Comparison of ENCODE assay signal across 24 cellular contexts in genomic region chr3:174219738-174220137, GRCh38.
DNase-seq lines count a peak whose midpoint lies in the region; ATAC-seq and TF ChIP-seq lines count a peak whose summit lies in the region.
"Had no signal": no experiment of that assay in that cellular context is flagged by ENCODE, and none has a peak within 500 bp of the region (broad histone marks: within the 10 kb centered on the region; RNA-seq: fewer than 3 reads in every experiment).

No MANE protein-coding gene starts in this region.

- no peak overlapping the region for H3K4me3 Mint-ChIP-seq in endodermal cell
- no peak overlapping the region for H3K4me3 Mint-ChIP-seq in activated T-helper 1 cell treated with anti-CD3 and anti-CD28 coated beads, Interleukin-12 subunit alpha, Interleukin-12 subunit beta, Interleukin-2, Interleukin-4 antibody, amounts not matched to agents 30 ng/mL and 10 ng/mL and 1 ng/mL, durations not matched to agents 14 hours and 24 hours and 36 hours
- H3K4me3 Mint-ChIP-seq: activated CD4-positive, alpha-beta T cell treated with anti-CD3 and anti-CD28 coated beads, Interleukin-2, amount 10 ng/mL, durations not matched to agents 7 days and 5 days; activated naive CD8-positive, alpha-beta T cell treated with anti-CD3 and anti-CD28 coated beads, Interleukin-2, amount 10 ng/mL, durations not matched to agents 7 days and 5 days; effector memory CD8-positive, alpha-beta T cell; natural killer cell treated with Interleukin-12 subunit alpha and Interleukin-12 subunit beta and Interleukin-15 and Interleukin-18, amount 100 ng/mL, for 72 hours; stimulated activated naive CD8-positive, alpha-beta T cell treated with anti-CD3 and anti-CD28 coated beads, Interleukin-15, Interleukin-2, amounts not matched to agents 100 ng/mL and 50 ng/mL, for 24 hours; T-cell had no signal

- H2BK15ac ChIP-seq in mesendoderm (replicated peaks; ENCODE audit: low read depth), result no peak overlapping the region

- no peak overlapping the region for H3K23ac ChIP-seq in mesendoderm (ENCODE audit: low read length)

- H3K9ac ChIP-seq in endodermal cell (ENCODE audit: extremely low read depth, low read length, poor library complexity, severe bottlenecking), result no peak overlapping the region
- H3K9ac ChIP-seq in mesendoderm (ENCODE audit: low read length), result no peak overlapping the region
- H3K9ac ChIP-seq: BLaER1 had no signal

- TF ChIP-seq CTCF in endodermal cell (conservative IDR thresholded peaks at IDR 0.05) (peak; percentile 43), retinal pigment epithelial cell (conservative IDR thresholded peaks at IDR 0.05; ENCODE audit: low read depth, low read length) (peak; percentile 21)

- WGBS in endodermal cell (ENCODE audit: insufficient coverage in 1 of 2, insufficient read length in 1 of 2), 2 experiments, result 63 to 64% methylated on average over 3 of the region's 3 CpGs
- no CpG with 5 or more reads among the region's 3 CpGs for WGBS in mesendoderm (ENCODE audit: extremely low coverage, insufficient coverage, low lambda C conversion rate)

- H3K27ac ChIP-seq in endodermal cell (ENCODE audit: low read depth, low read length) (no peak overlapping the region), mesendoderm (ENCODE audit: low read depth, low read length) (no peak overlapping the region)
- H3K27ac ChIP-seq: BLaER1, psoas muscle, tibial nerve had no signal

- ATAC-seq in GM18498 (IDR thresholded peaks at IDR 0.05; ENCODE audit: unreplicated experiment), result no peak
- ATAC-seq: effector memory CD8-positive, alpha-beta T cell; natural killer cell treated with Interleukin-12 subunit alpha and Interleukin-12 subunit beta and Interleukin-15 and Interleukin-18, amount 100 ng/mL, for 72 hours; psoas muscle; T-cell had no signal

- H3K4me3 ChIP-seq in endodermal cell (ENCODE audit: low read length), result no peak overlapping the region
- no peak overlapping the region for H3K4me3 ChIP-seq in retinal pigment epithelial cell (ENCODE audit: low read length)
- no peak overlapping the region for H3K4me3 ChIP-seq in mesendoderm (ENCODE audit: low read length)
- H3K4me3 ChIP-seq: BLaER1, psoas muscle, tibial nerve had no signal

- no peak overlapping the region for H3K4ac ChIP-seq in mesendoderm (ENCODE audit: low read depth, low read length)

- no peaks in the 10 kb centered on the region for H3K79me2 ChIP-seq in mesendoderm (ENCODE audit: control insufficient read depth, insufficient read depth, low read length)

- H2AK5ac ChIP-seq in mesendoderm (ENCODE audit: low read length), result no peak overlapping the region

- no peak overlapping the region for H4K8ac ChIP-seq in mesendoderm (ENCODE audit: low read depth, low read length)

- H3K56ac ChIP-seq in mesendoderm (ENCODE audit: low read length), result no peak overlapping the region

- H3K27me3 Mint-ChIP-seq in endodermal cell (ENCODE audit: insufficient read depth), result no peaks in the 10 kb centered on the region
- H3K27me3 Mint-ChIP-seq in activated T-helper 1 cell treated with anti-CD3 and anti-CD28 coated beads, Interleukin-12 subunit alpha, Interleukin-12 subunit beta, Interleukin-2, Interleukin-4 antibody, amounts not matched to agents 30 ng/mL and 10 ng/mL and 1 ng/mL, durations not matched to agents 14 hours and 24 hours and 36 hours (ENCODE audit: insufficient read depth), result no peaks in the 10 kb centered on the region
- H3K27me3 Mint-ChIP-seq: activated CD4-positive, alpha-beta T cell treated with anti-CD3 and anti-CD28 coated beads, Interleukin-2, amount 10 ng/mL, durations not matched to agents 7 days and 5 days; activated naive CD8-positive, alpha-beta T cell treated with anti-CD3 and anti-CD28 coated beads, Interleukin-2, amount 10 ng/mL, durations not matched to agents 7 days and 5 days; effector memory CD8-positive, alpha-beta T cell; natural killer cell treated with Interleukin-12 subunit alpha and Interleukin-12 subunit beta and Interleukin-15 and Interleukin-18, amount 100 ng/mL, for 72 hours; stimulated activated naive CD8-positive, alpha-beta T cell treated with anti-CD3 and anti-CD28 coated beads, Interleukin-15, Interleukin-2, amounts not matched to agents 100 ng/mL and 50 ng/mL, for 24 hours; T-cell had no signal

- H3K4me2 ChIP-seq in mesendoderm (ENCODE audit: low read length), result no peak overlapping the region
- H3K4me2 ChIP-seq: BLaER1 had no signal

- H3K9me3 Mint-ChIP-seq in endodermal cell, result no peaks in the 10 kb centered on the region
- no peaks in the 10 kb centered on the region for H3K9me3 Mint-ChIP-seq in activated T-helper 1 cell treated with anti-CD3 and anti-CD28 coated beads, Interleukin-12 subunit alpha, Interleukin-12 subunit beta, Interleukin-2, Interleukin-4 antibody, amounts not matched to agents 30 ng/mL and 10 ng/mL and 1 ng/mL, durations not matched to agents 14 hours and 24 hours and 36 hours
- H3K9me3 Mint-ChIP-seq: activated CD4-positive, alpha-beta T cell treated with anti-CD3 and anti-CD28 coated beads, Interleukin-2, amount 10 ng/mL, durations not matched to agents 7 days and 5 days; activated naive CD8-positive, alpha-beta T cell treated with anti-CD3 and anti-CD28 coated beads, Interleukin-2, amount 10 ng/mL, durations not matched to agents 7 days and 5 days; activated T-helper 2 cell treated with anti-CD3 and anti-CD28 coated beads, Interferon-gamma antibody, Interleukin-2, Interleukin-4, amounts not matched to agents 10 μg/mL and 5 μg/mL and 100 μg/mL, durations not matched to agents 14 hours and 24 hours and 36 hours; stimulated activated naive CD8-positive, alpha-beta T cell treated with anti-CD3 and anti-CD28 coated beads, Interleukin-15, Interleukin-2, amounts not matched to agents 100 ng/mL and 50 ng/mL, for 24 hours had no signal

- no peak overlapping the region for H4K5ac ChIP-seq in mesendoderm (ENCODE audit: low read length)

- H3K18ac ChIP-seq in mesendoderm (ENCODE audit: low read length), result no peak overlapping the region

- no peaks in the 10 kb centered on the region for H3K9me3 ChIP-seq in endodermal cell (ENCODE audit: control insufficient read depth, low read length)
- H3K9me3 ChIP-seq: BLaER1, psoas muscle, tibial nerve had no signal

- no peaks in the 10 kb centered on the region for H3K36me3 ChIP-seq in endodermal cell (ENCODE audit: control insufficient read depth, insufficient read depth, low read length)
- H3K36me3 ChIP-seq in mesendoderm (ENCODE audit: control insufficient read depth, insufficient read depth, low read length), result no peaks in the 10 kb centered on the region
- H3K36me3 ChIP-seq: BLaER1, tibial nerve had no signal

- no peaks in the 10 kb centered on the region for H3K27me3 ChIP-seq in endodermal cell (ENCODE audit: control insufficient read depth, insufficient read depth, low read length, poor library complexity, severe bottlenecking)
- no peaks in the 10 kb centered on the region for H3K27me3 ChIP-seq in mesendoderm (ENCODE audit: insufficient read depth, low read length, poor library complexity)
- H3K27me3 ChIP-seq: BLaER1, tibial nerve had no signal

- H3K36me3 Mint-ChIP-seq in endodermal cell (ENCODE audit: low read depth), result no peaks in the 10 kb centered on the region
- H3K36me3 Mint-ChIP-seq in activated T-helper 1 cell treated with anti-CD3 and anti-CD28 coated beads, Interleukin-12 subunit alpha, Interleukin-12 subunit beta, Interleukin-2, Interleukin-4 antibody, amounts not matched to agents 30 ng/mL and 10 ng/mL and 1 ng/mL, durations not matched to agents 14 hours and 24 hours and 36 hours (ENCODE audit: low read depth), result no peaks in the 10 kb centered on the region
- H3K36me3 Mint-ChIP-seq: activated naive CD8-positive, alpha-beta T cell treated with anti-CD3 and anti-CD28 coated beads, Interleukin-2, amount 10 ng/mL, durations not matched to agents 7 days and 5 days; natural killer cell treated with Interleukin-12 subunit alpha and Interleukin-12 subunit beta and Interleukin-15 and Interleukin-18, amount 100 ng/mL, for 72 hours; T-cell had no signal

- peaks cover 10% of the 10 kb centered on the region for H3K4me1 Mint-ChIP-seq in endodermal cell
- H3K4me1 Mint-ChIP-seq in activated T-helper 1 cell treated with anti-CD3 and anti-CD28 coated beads, Interleukin-12 subunit alpha, Interleukin-12 subunit beta, Interleukin-2, Interleukin-4 antibody, amounts not matched to agents 30 ng/mL and 10 ng/mL and 1 ng/mL, durations not matched to agents 14 hours and 24 hours and 36 hours (ENCODE audit: low read depth), result peaks cover 6% of the 10 kb centered on the region

- H2BK5ac ChIP-seq in mesendoderm (ENCODE audit: low read length), result no peak overlapping the region

- DNase-seq in NCI-H1105 treated with DMSO at 0.1 percent for 48 hours (lab: John Stamatoyannopoulos, UW) (peak; percentile 13), NCI-H1105 (lab: John Stamatoyannopoulos, UW) (no peak), NCI-H146 (lab: John Stamatoyannopoulos, UW) (peak; percentile 52), endodermal cell (no peak), retinal pigment epithelial cell (ENCODE audit: low read depth) (no peak), mesendoderm (no peak)
- DNase-seq in activated T-helper 1 cell treated with anti-CD3 and anti-CD28 coated beads, Interleukin-12 subunit alpha, Interleukin-12 subunit beta, Interleukin-2, Interleukin-4 antibody, amounts not matched to agents 30 ng/mL and 10 ng/mL and 1 ng/mL, durations not matched to agents 14 hours and 24 hours and 36 hours (ENCODE audit: low spot score), result no peak
- DNase-seq: 8988T; activated CD4-positive, alpha-beta T cell treated with anti-CD3 and anti-CD28 coated beads, Interleukin-2, amount 10 ng/mL, durations not matched to agents 7 days and 5 days; activated naive CD8-positive, alpha-beta T cell treated with anti-CD3 and anti-CD28 coated beads, Interleukin-2, amount 10 ng/mL, durations not matched to agents 7 days and 5 days; effector memory CD8-positive, alpha-beta T cell; GF-D8; NCI-H2029; NCI-H446 treated with DMSO at 0.1 percent for 48 hours; psoas muscle; Right ventricle myocardium superior; stimulated activated CD4-positive, alpha-beta T cell treated with anti-CD3 and anti-CD28 coated beads, Interleukin-4, amount 100 ng/mL, for 1 hour; T-cell had no signal

- H3K27ac Mint-ChIP-seq in endodermal cell, result no peak overlapping the region
- no peak overlapping the region for H3K27ac Mint-ChIP-seq in activated T-helper 1 cell treated with anti-CD3 and anti-CD28 coated beads, Interleukin-12 subunit alpha, Interleukin-12 subunit beta, Interleukin-2, Interleukin-4 antibody, amounts not matched to agents 30 ng/mL and 10 ng/mL and 1 ng/mL, durations not matched to agents 14 hours and 24 hours and 36 hours
- H3K27ac Mint-ChIP-seq: activated CD4-positive, alpha-beta T cell treated with anti-CD3 and anti-CD28 coated beads, Interleukin-2, amount 10 ng/mL, durations not matched to agents 7 days and 5 days; activated naive CD8-positive, alpha-beta T cell treated with anti-CD3 and anti-CD28 coated beads, Interleukin-2, amount 10 ng/mL, durations not matched to agents 7 days and 5 days; activated T-helper 2 cell treated with anti-CD3 and anti-CD28 coated beads, Interferon-gamma antibody, Interleukin-2, Interleukin-4, amounts not matched to agents 10 μg/mL and 5 μg/mL and 100 μg/mL, durations not matched to agents 14 hours and 24 hours and 36 hours; effector memory CD8-positive, alpha-beta T cell; natural killer cell treated with Interleukin-12 subunit alpha and Interleukin-12 subunit beta and Interleukin-15 and Interleukin-18, amount 100 ng/mL, for 72 hours; stimulated activated naive CD8-positive, alpha-beta T cell treated with anti-CD3 and anti-CD28 coated beads, Interleukin-15, Interleukin-2, amounts not matched to agents 100 ng/mL and 50 ng/mL, for 24 hours; T-cell had no signal

- intact Hi-C loops in activated T-helper 1 cell treated with anti-CD3 and anti-CD28 coated beads, Interleukin-12 subunit alpha, Interleukin-12 subunit beta, Interleukin-2, Interleukin-4 antibody, amounts not matched to agents 30 ng/mL and 10 ng/mL and 1 ng/mL, durations not matched to agents 14 hours and 24 hours and 36 hours (cut with micrococcal nuclease), result no loop called here

- H3K4me1 ChIP-seq in endodermal cell (ENCODE audit: control insufficient read depth, insufficient read depth, low read length) (no peaks in the 10 kb centered on the region), mesendoderm (ENCODE audit: control insufficient read depth, low read depth, low read length) (no peaks in the 10 kb centered on the region)
- H3K4me1 ChIP-seq: BLaER1, psoas muscle, tibial nerve had no signal

- H3K79me1 ChIP-seq in mesendoderm (ENCODE audit: low read length), result no peaks in the 10 kb centered on the region

- H2BK120ac ChIP-seq in mesendoderm (ENCODE audit: low read depth, low read length), result no peak overlapping the region

Comparison
In these comparisons a context has a peak if more than half of its experiments do, and no peak if none do; other contexts are left out.
1. DNase-seq: peak in NCI-H1105 treated with DMSO at 0.1 percent for 48 hours (single experiment) and NCI-H146 (single experiment); none in NCI-H1105 (single experiment), endodermal cell (single experiment), retinal pigment epithelial cell (single experiment), mesendoderm (single experiment) and activated T-helper 1 cell treated with anti-CD3 and anti-CD28 coated beads, Interleukin-12 subunit alpha, Interleukin-12 subunit beta, Interleukin-2, Interleukin-4 antibody, amounts not matched to agents 30 ng/mL and 10 ng/mL and 1 ng/mL, durations not matched to agents 14 hours and 24 hours and 36 hours (single experiment).